ENCODE assay signal across 16 cellular contexts in the genomic region with DNA sequence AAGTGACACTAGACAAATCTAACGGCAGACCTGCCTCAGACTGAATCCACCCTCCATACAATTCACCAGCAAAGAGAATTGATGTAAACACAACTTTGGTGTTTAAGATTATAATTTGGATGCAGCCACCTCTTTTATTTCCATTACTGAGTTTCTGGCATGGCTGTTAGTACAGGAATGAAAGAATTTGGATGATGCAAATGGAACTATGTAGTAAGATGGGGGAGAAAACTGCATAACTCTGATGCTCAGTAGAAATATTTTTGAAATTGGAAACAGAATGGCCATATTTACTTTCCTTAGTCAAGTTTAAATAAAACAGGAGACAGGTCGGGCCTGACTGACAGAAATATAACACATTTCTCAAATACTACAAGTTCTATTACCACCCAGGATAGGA.
DNase-seq lines count a peak whose midpoint lies in the region; ATAC-seq and TF ChIP-seq lines count a peak whose summit lies in the region.
"Had no signal": no experiment of that assay in that cellular context is flagged by ENCODE, and none has a peak within 500 bp of the region (broad histone marks: within the 10 kb centered on the region; RNA-seq: fewer than 3 reads in every experiment).

No MANE protein-coding gene starts in this region.

- no peaks in the 10 kb centered on the region for H3K36me3 Mint-ChIP-seq in progenitor cell of endocrine pancreas (ENCODE audit: insufficient read depth)
- H3K36me3 Mint-ChIP-seq: CD14-positive monocyte had no signal

- TF ChIP-seq CTCF in fibroblast of villous mesenchyme (IDR thresholded peaks at IDR 0.05; ENCODE audit: insufficient read depth, low read depth, low read length) = no peak
- TF ChIP-seq CTCF in progenitor cell of endocrine pancreas (IDR thresholded peaks at IDR 0.05; ENCODE audit: unreplicated experiment) = no peak
- TF ChIP-seq CTCF in left ventricle myocardium inferior (IDR thresholded peaks at IDR 0.05; ENCODE audit: borderline replicate concordance) = no peak

- H3K27me3 ChIP-seq in left ventricle myocardium inferior (ENCODE audit: low read depth) = no peaks in the 10 kb centered on the region
- H3K27me3 ChIP-seq: MG63 had no signal

- no peak overlapping the region for H3K27ac ChIP-seq in left ventricle myocardium inferior (replicated peaks)

- no peaks in the 10 kb centered on the region for H3K36me3 ChIP-seq in left ventricle myocardium inferior
- H3K36me3 ChIP-seq: MG63 had no signal

- H3K4me3 Mint-ChIP-seq in progenitor cell of endocrine pancreas (ENCODE audit: low read depth) = no peak overlapping the region
- H3K4me3 Mint-ChIP-seq: CD14-positive monocyte had no signal

- DNase-seq in EH (ENCODE audit: low read depth) = peak; percentile 76
- peak; percentile 9 for DNase-seq in astrocyte of the hippocampus (ENCODE audit: low read depth, low spot score)
- DNase-seq in fibroblast of villous mesenchyme (ENCODE audit: low read depth) = peak; percentile 18
- DNase-seq in progenitor cell of endocrine pancreas (ENCODE audit: low spot score, unreplicated experiment) = no peak
- DNase-seq in GF-D8 (lab: John Stamatoyannopoulos, UW) = no peak
- no peak for DNase-seq in left ventricle myocardium inferior
- DNase-seq: COR-L47, Karpas-422, MG63, NCI-H1092, NCI-H345, NCI-H526 treated with DMSO at 0.1 percent for 48 hours, OCI-M1, SIG-M5 had no signal

- peaks cover 2% of the 10 kb centered on the region for H3K9me3 ChIP-seq in left ventricle myocardium inferior (replicated peaks)
- H3K9me3 ChIP-seq: MG63 had no signal

- no peaks in the 10 kb centered on the region for H3K27me3 Mint-ChIP-seq in progenitor cell of endocrine pancreas

- H3K4me1 ChIP-seq in left ventricle myocardium inferior = no peaks in the 10 kb centered on the region

- H3K9me3 Mint-ChIP-seq in progenitor cell of endocrine pancreas (ENCODE audit: low read depth) = peaks cover 18% of the 10 kb centered on the region

- no peak overlapping the region for H3K4me3 ChIP-seq in fibroblast of villous mesenchyme (ENCODE audit: low read depth, low read length)
- H3K4me3 ChIP-seq in left ventricle myocardium inferior = no peak overlapping the region
- H3K4me3 ChIP-seq: MG63 had no signal

- no peak for ATAC-seq in HG02642 (IDR thresholded peaks at IDR 0.05; ENCODE audit: poor library complexity, unreplicated experiment)

- H3K4me1 Mint-ChIP-seq in progenitor cell of endocrine pancreas (ENCODE audit: low read depth) = peaks cover 4% of the 10 kb centered on the region
- H3K4me1 Mint-ChIP-seq: CD14-positive monocyte had no signal

- no peak overlapping the region for H3K27ac Mint-ChIP-seq in progenitor cell of endocrine pancreas
- H3K27ac Mint-ChIP-seq: CD14-positive monocyte had no signal

- intact Hi-C loops in left ventricle myocardium inferior (cut with micrococcal nuclease) = no loop called here

Comparison
In these comparisons a context has a peak if more than half of its experiments do, and no peak if none do; other contexts are left out.
1. DNase-seq: peak in EH (single experiment), astrocyte of the hippocampus (single experiment) and fibroblast of villous mesenchyme (single experiment); none in progenitor cell of endocrine pancreas (single experiment), GF-D8 (single experiment) and left ventricle myocardium inferior (single experiment).